Comparison of ENCODE assay signal across 8 cellular contexts in genomic region chr5:173057062-173057924, GRCh38. TPM values are rescaled to one million over a fixed set of nuclear protein-coding genes. Genes with fewer than 3 reads are reported as not detected.
DNase-seq lines count a peak whose midpoint lies in the region; ATAC-seq and TF ChIP-seq lines count a peak whose summit lies in the region.

No MANE protein-coding gene starts in this region.

- peaks cover 19% of the 10 kb centered on the region for H3F3A ChIP-seq in SU-DHL-6 (ENCODE audit: insufficient read depth)

- H3K9me2 ChIP-seq in SU-DHL-6 (replicated peaks; ENCODE audit: insufficient read depth, low read length), result no peaks in the 10 kb centered on the region

- H3K79me2 ChIP-seq in SU-DHL-6 (ENCODE audit: insufficient read depth, low read length) (peaks cover 4% of the 10 kb centered on the region; the same call in 1 of the 2 replicates), parathyroid adenoma (peaks cover 27% of the 10 kb centered on the region)

- H3K27me3 ChIP-seq in SU-DHL-6 (ENCODE audit: low read length) (no peaks in the 10 kb centered on the region), cardiac muscle cell (no peaks in the 10 kb centered on the region), parathyroid adenoma (ENCODE audit: control insufficient read depth, insufficient read depth, low read length) (no peaks in the 10 kb centered on the region), tibial nerve (no peaks in the 10 kb centered on the region)

- H3K27me3 Mint-ChIP-seq in activated naive CD8-positive, alpha-beta T cell treated with anti-CD3 and anti-CD28 coated beads, Interleukin-2, amount 50 U/mL, for 24 hours, result peaks cover 2% of the 10 kb centered on the region

- H3K9ac ChIP-seq in SU-DHL-6 (ENCODE audit: low read length), result peak overlapping the region; percentile 70
- no peak overlapping the region for H3K9ac ChIP-seq in parathyroid adenoma

- no peaks in the 10 kb centered on the region for H3K36me3 Mint-ChIP-seq in activated naive CD8-positive, alpha-beta T cell treated with anti-CD3 and anti-CD28 coated beads, Interleukin-2, amount 50 U/mL, for 24 hours (ENCODE audit: low read depth)

- H3K4me2 ChIP-seq in SU-DHL-6 (ENCODE audit: low read depth, low read length, poor library complexity, severe bottlenecking) (peak overlapping the region; percentile 70), parathyroid adenoma (ENCODE audit: low read length) (peak overlapping the region; percentile 70)

- H3K36me3 ChIP-seq in SU-DHL-6 (ENCODE audit: low read length) (no peaks in the 10 kb centered on the region), cardiac muscle cell (no peaks in the 10 kb centered on the region), parathyroid adenoma (ENCODE audit: control insufficient read depth, insufficient read depth, low read length) (no peaks in the 10 kb centered on the region), tibial nerve (no peaks in the 10 kb centered on the region)

- no peak for TF ChIP-seq CTCF in GM12875 (IDR thresholded peaks at IDR 0.05; ENCODE audit: borderline replicate concordance, insufficient read depth, low read depth, low read length)
- no peak for TF ChIP-seq CTCF in SU-DHL-6 (IDR thresholded peaks at IDR 0.05; ENCODE audit: insufficient read depth, low read length, poor library complexity, severe bottlenecking)
- peak; percentile 18 for TF ChIP-seq CTCF in cardiac muscle cell (IDR thresholded peaks at IDR 0.05; ENCODE audit: low read depth, low read length)
- TF ChIP-seq CTCF in parathyroid adenoma (IDR thresholded peaks at IDR 0.05), result peak; percentile 19
- peak in 3 of 5 experiments; percentile 18 to 55 (median 48) for TF ChIP-seq CTCF in tibial nerve (IDR thresholded peaks at IDR 0.05)

- H3K4me3 ChIP-seq in GM12875 (ENCODE audit: low read depth, low read length), result peak overlapping the region; percentile 65
- peak overlapping the region; percentile 68 for H3K4me3 ChIP-seq in SU-DHL-6 (ENCODE audit: insufficient read depth, low read length, poor library complexity, severe bottlenecking)
- H3K4me3 ChIP-seq in cardiac muscle cell, result peak overlapping the region; percentile 99
- H3K4me3 ChIP-seq in parathyroid adenoma (ENCODE audit: low read depth, low read length), result peak overlapping the region; percentile 96
- peak overlapping the region; percentile 71 to 99 (median 90) for H3K4me3 ChIP-seq in tibial nerve

- no peaks in the 10 kb centered on the region for H3K9me3 Mint-ChIP-seq in activated naive CD8-positive, alpha-beta T cell treated with anti-CD3 and anti-CD28 coated beads, Interleukin-2, amount 50 U/mL, for 24 hours

- H3K4me1 ChIP-seq in cardiac muscle cell (ENCODE audit: low read depth), result peaks cover 6% of the 10 kb centered on the region
- peaks cover 7% of the 10 kb centered on the region for H3K4me1 ChIP-seq in parathyroid adenoma
- peaks cover 0 to 51% (median 15%) of the 10 kb centered on the region in 4 donors for H3K4me1 ChIP-seq in tibial nerve

- H3K27ac ChIP-seq in SU-DHL-6 (ENCODE audit: low read depth, low read length), result peak overlapping the region; percentile 74
- peak overlapping the region; percentile 99 for H3K27ac ChIP-seq in cardiac muscle cell
- H3K27ac ChIP-seq in parathyroid adenoma, result peak overlapping the region; percentile 81
- H3K27ac ChIP-seq in tibial nerve, result peak overlapping the region; percentile 99 to 100 (median 100)

- WGBS in tibial nerve, 2 donors, result 0 to 1% methylated on average over 27 to 38 of the region's 38 CpGs

- H3K4me3 Mint-ChIP-seq in activated naive CD8-positive, alpha-beta T cell treated with anti-CD3 and anti-CD28 coated beads, Interleukin-2, amount 50 U/mL, for 24 hours, result peak overlapping the region; percentile 89

- H2AFZ ChIP-seq in SU-DHL-6 (ENCODE audit: low read depth, low read length, severe bottlenecking) (peak overlapping the region; percentile 87), parathyroid adenoma (peak overlapping the region; percentile 86)

- H3K27ac Mint-ChIP-seq in activated naive CD8-positive, alpha-beta T cell treated with anti-CD3 and anti-CD28 coated beads, Interleukin-2, amount 50 U/mL, for 24 hours, result peak overlapping the region; percentile 97

- H3K9me3 ChIP-seq in SU-DHL-6 (ENCODE audit: insufficient read depth, low read length) (no peaks in the 10 kb centered on the region), cardiac muscle cell (ENCODE audit: low read depth) (no peaks in the 10 kb centered on the region), parathyroid adenoma (ENCODE audit: control insufficient read depth, low read length) (no peaks in the 10 kb centered on the region), tibial nerve (no peaks in the 10 kb centered on the region)

- ATAC-seq in HG02763 (IDR thresholded peaks at IDR 0.05; ENCODE audit: unreplicated experiment), result peak; percentile 75
- peak; percentile 93 for ATAC-seq in activated naive CD8-positive, alpha-beta T cell treated with anti-CD3 and anti-CD28 coated beads, Interleukin-2, amount 50 U/mL, for 24 hours

- H3K4me1 Mint-ChIP-seq in activated naive CD8-positive, alpha-beta T cell treated with anti-CD3 and anti-CD28 coated beads, Interleukin-2, amount 50 U/mL, for 24 hours, result peaks cover 59% of the 10 kb centered on the region

- peak in 1 of 2 donors; percentile 55 for TF ChIP-seq POLR2A in tibial nerve (IDR thresholded peaks at IDR 0.05)

- no peaks in the 10 kb centered on the region for H4K20me1 ChIP-seq in SU-DHL-6 (ENCODE audit: low read depth, low read length)

- DNase-seq in NCI-H1417 (lab: John Stamatoyannopoulos, UW) (peak; percentile 89 to 96 (median 96)), cardiac muscle cell (ENCODE audit: low read depth in 1 of 2, low spot score in 1 of 2) (peak; percentile 99 to 100), tibial nerve (ENCODE audit: low spot score in 2 of 2) (peak; percentile 98 to 99)
- peak; percentile 99 for DNase-seq in activated naive CD8-positive, alpha-beta T cell treated with anti-CD3 and anti-CD28 coated beads, Interleukin-2, amount 50 U/mL, for 24 hours

- TF ChIP-seq EP300 in tibial nerve (IDR thresholded peaks at IDR 0.05), result peak; percentile 32 to 73

RNA-seq across cellular contexts. Expression of gene CREBRF, which starts 1.1 kb away (rescaled TPM):
- total RNA-seq in cardiac muscle cell (11.6 and 11.9 TPM in 2 replicates), tibial nerve (10 to 100 TPM; 31.2 to 46.3 (median 40.5) TPM)
- 5.8 and 18.0 TPM in 2 replicates for polyA plus RNA-seq in cardiac muscle cell

Comparison
In these comparisons a context has a peak if more than half of its experiments do, and no peak if none do; other contexts are left out.
1. Peak in every context shown above with its lines: DNase-seq, ATAC-seq, H3K4me3 ChIP-seq and H3K27ac ChIP-seq.
2. CTCF ChIP-seq: peak in cardiac muscle cell (single experiment), parathyroid adenoma (single experiment) and tibial nerve (3 of 5); none in GM12875 (single experiment) and SU-DHL-6 (single experiment).